19 cellular contexts compared by ENCODE assay signal in the genomic region with DNA sequence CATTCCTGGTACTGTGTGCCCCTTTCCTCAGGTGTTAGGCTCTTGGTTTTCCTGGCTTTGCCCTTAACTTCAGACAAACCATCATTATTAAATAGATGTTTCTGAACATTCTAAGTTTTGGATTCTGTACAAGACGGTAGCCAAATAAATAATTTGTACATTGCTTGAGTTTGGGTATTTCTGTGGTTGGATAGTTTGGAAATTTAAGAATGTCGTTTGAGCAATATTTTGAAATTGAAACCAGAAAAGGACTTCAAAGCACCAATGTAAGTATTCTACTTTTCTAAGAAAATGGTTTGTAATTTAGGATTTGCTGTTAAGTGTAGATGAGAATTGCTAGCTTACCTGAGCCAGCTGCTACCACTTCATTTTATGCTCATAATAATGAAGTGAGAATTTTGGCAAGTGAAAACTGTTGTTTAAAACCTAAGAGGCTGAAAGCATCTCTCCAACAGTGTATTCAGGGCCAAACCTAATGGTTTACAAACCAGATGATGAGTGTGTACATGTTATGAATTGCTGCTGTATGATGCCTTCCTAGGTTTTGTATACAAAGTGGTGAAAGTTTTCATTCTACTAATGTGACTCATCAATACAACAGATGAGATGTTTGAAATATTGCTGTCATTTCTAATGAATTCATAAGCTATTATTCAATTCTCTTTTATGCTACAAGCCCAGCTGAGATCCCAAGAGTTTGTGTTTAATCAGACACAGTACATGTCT.
DNase-seq lines count a peak whose midpoint lies in the region; TF ChIP-seq lines count a peak whose summit lies in the region.
"Had no signal": no experiment of that assay in that cellular context is flagged by ENCODE, and none has a peak within 500 bp of the region (broad histone marks: within the 10 kb centered on the region; RNA-seq: fewer than 3 reads in every experiment).

No MANE protein-coding gene starts in this region.

- peaks cover 6% of the 10 kb centered on the region for H3K9me3 Mint-ChIP-seq in activated CD4-positive, alpha-beta memory T cell treated with anti-CD3 and anti-CD28 coated beads, Interleukin-2, amount 10 ng/mL, durations not matched to agents 7 days and 5 days
- H3K9me3 Mint-ChIP-seq in endothelial cell (ENCODE audit: unreplicated experiment): no peaks in the 10 kb centered on the region
- H3K9me3 Mint-ChIP-seq: activated naive CD4-positive, alpha-beta T cell treated with anti-CD3 and anti-CD28 coated beads, Interleukin-2, amount 50 U/mL, for 24 hours had no signal

- H3K9ac ChIP-seq in mammary epithelial cell (ENCODE audit: insufficient read depth, low read length) (no peak overlapping the region), fibroblast of lung (ENCODE audit: insufficient read depth, low read length) (no peak overlapping the region)

- H3K27me3 Mint-ChIP-seq in activated CD4-positive, alpha-beta memory T cell treated with anti-CD3 and anti-CD28 coated beads, Interleukin-2, amount 10 ng/mL, durations not matched to agents 7 days and 5 days: no peaks in the 10 kb centered on the region
- H3K27me3 Mint-ChIP-seq in endothelial cell (ENCODE audit: unreplicated experiment): no peaks in the 10 kb centered on the region
- H3K27me3 Mint-ChIP-seq: activated naive CD4-positive, alpha-beta T cell treated with anti-CD3 and anti-CD28 coated beads, Interleukin-2, amount 50 U/mL, for 24 hours; CD4-positive, CD25-positive, alpha-beta regulatory T cell had no signal

- H3K4me1 ChIP-seq in mammary epithelial cell (ENCODE audit: insufficient read depth, low read length): no peaks in the 10 kb centered on the region
- no peaks in the 10 kb centered on the region for H3K4me1 ChIP-seq in breast epithelium
- peaks cover 2% of the 10 kb centered on the region for H3K4me1 ChIP-seq in fibroblast of lung (ENCODE audit: control insufficient read depth, extremely low read depth, insufficient read depth, low read length)
- H3K4me1 ChIP-seq: A549, gastroesophageal sphincter had no signal

- BruUV-seq in mammary epithelial cell (replicated peaks; lab: Mats Ljungman, UMichigan): no TSS peak

- H3K4me3 Mint-ChIP-seq in activated CD4-positive, alpha-beta memory T cell treated with anti-CD3 and anti-CD28 coated beads, Interleukin-2, amount 10 ng/mL, durations not matched to agents 7 days and 5 days: no peak overlapping the region
- no peak overlapping the region for H3K4me3 Mint-ChIP-seq in endothelial cell (ENCODE audit: unreplicated experiment)
- H3K4me3 Mint-ChIP-seq: activated naive CD4-positive, alpha-beta T cell treated with anti-CD3 and anti-CD28 coated beads, Interleukin-2, amount 50 U/mL, for 24 hours; CD4-positive, CD25-positive, alpha-beta regulatory T cell had no signal

- dilution Hi-C loops in mammary epithelial cell (cut with HindIII; ENCODE audit: low sequenced_read_pairs): no loop called here

- POLR2A ChIA-PET in activated CD4-positive, alpha-beta memory T cell treated with anti-CD3 and anti-CD28 coated beads, Interleukin-2, amount 10 ng/mL, durations not matched to agents 7 days and 5 days (lab: Charles Lee): no interaction called here

- no peak overlapping the region for H3K4me2 ChIP-seq in mammary epithelial cell (ENCODE audit: insufficient read depth, low read depth, low read length)
- H3K4me2 ChIP-seq in fibroblast of lung (ENCODE audit: extremely low read depth, insufficient read depth, low read length): peak overlapping the region; percentile 60
- H3K4me2 ChIP-seq: A549 had no signal

- H3K27ac Mint-ChIP-seq in activated CD4-positive, alpha-beta memory T cell treated with anti-CD3 and anti-CD28 coated beads, Interleukin-2, amount 10 ng/mL, durations not matched to agents 7 days and 5 days: no peak overlapping the region
- no peak overlapping the region for H3K27ac Mint-ChIP-seq in endothelial cell (ENCODE audit: unreplicated experiment)
- H3K27ac Mint-ChIP-seq: activated naive CD4-positive, alpha-beta T cell treated with anti-CD3 and anti-CD28 coated beads, Interleukin-2, amount 50 U/mL, for 24 hours; CD4-positive, CD25-positive, alpha-beta regulatory T cell had no signal

- intact Hi-C loops in mammary epithelial cell (cut with micrococcal nuclease) (no loop called here), breast epithelium (cut with DNase I; ENCODE audit: low total_unique reads) (no loop called here)

- no peaks in the 10 kb centered on the region for H3K36me3 Mint-ChIP-seq in activated CD4-positive, alpha-beta memory T cell treated with anti-CD3 and anti-CD28 coated beads, Interleukin-2, amount 10 ng/mL, durations not matched to agents 7 days and 5 days (ENCODE audit: low read depth)
- no peaks in the 10 kb centered on the region for H3K36me3 Mint-ChIP-seq in endothelial cell (ENCODE audit: low read depth, unreplicated experiment)
- H3K36me3 Mint-ChIP-seq: activated naive CD4-positive, alpha-beta T cell treated with anti-CD3 and anti-CD28 coated beads, Interleukin-2, amount 50 U/mL, for 24 hours; CD4-positive, CD25-positive, alpha-beta regulatory T cell had no signal

- H3K27ac ChIP-seq in mammary epithelial cell (ENCODE audit: insufficient read depth, low read depth, low read length) (no peak overlapping the region), breast epithelium (no peak overlapping the region), fibroblast of lung (ENCODE audit: insufficient read depth, low read length) (peak overlapping the region; percentile 23)
- H3K27ac ChIP-seq: A549, gastroesophageal sphincter had no signal

- H3K79me2 ChIP-seq in mammary epithelial cell (ENCODE audit: insufficient read depth, low read length): no peaks in the 10 kb centered on the region
- H3K79me2 ChIP-seq in fibroblast of lung (ENCODE audit: control insufficient read depth, insufficient read depth, low read length): no peaks in the 10 kb centered on the region

- WGBS in mammary epithelial cell (ENCODE audit: low coverage, missing lambda C conversion rate): 50% methylated on average over 2 of the region's 2 CpGs

- no peaks in the 10 kb centered on the region for H3K36me3 ChIP-seq in mammary epithelial cell (ENCODE audit: insufficient read depth, low read length)
- no peaks in the 10 kb centered on the region for H3K36me3 ChIP-seq in breast epithelium
- no peaks in the 10 kb centered on the region for H3K36me3 ChIP-seq in fibroblast of lung (ENCODE audit: control insufficient read depth, insufficient read depth, low read length)
- H3K36me3 ChIP-seq: gastroesophageal sphincter had no signal

- no peaks in the 10 kb centered on the region for H3K4me1 Mint-ChIP-seq in activated CD4-positive, alpha-beta memory T cell treated with anti-CD3 and anti-CD28 coated beads, Interleukin-2, amount 10 ng/mL, durations not matched to agents 7 days and 5 days
- no peaks in the 10 kb centered on the region for H3K4me1 Mint-ChIP-seq in endothelial cell (ENCODE audit: unreplicated experiment)
- H3K4me1 Mint-ChIP-seq: activated naive CD4-positive, alpha-beta T cell treated with anti-CD3 and anti-CD28 coated beads, Interleukin-2, amount 50 U/mL, for 24 hours had no signal

- no peak overlapping the region for H3K4me3 ChIP-seq in mammary epithelial cell (replicated peaks in 1 of 3; ENCODE audit: insufficient read depth in 1 of 3, low read depth in 2 of 3, low read length in 3 of 3)
- H3K4me3 ChIP-seq in breast epithelium: no peak overlapping the region
- peak overlapping the region in 1 of 4 experiments; percentile 13 for H3K4me3 ChIP-seq in fibroblast of lung (replicated peaks in 1 of 4; ENCODE audit: control extremely low read depth in 1 of 4, insufficient read depth in 1 of 4, low read depth in 3 of 4, low read length in 4 of 4)
- H3K4me3 ChIP-seq: A549, gastroesophageal sphincter had no signal

- TF ChIP-seq POLR2A in breast epithelium (IDR thresholded peaks at IDR 0.05): no peak

- TF ChIP-seq CTCF in mammary epithelial cell (conservative IDR thresholded peaks at IDR 0.05 in 1 of 2, IDR thresholded peaks at IDR 0.05 in 1 of 2; ENCODE audit: extremely low read depth in 1 of 2, insufficient read depth in 1 of 2, low read depth in 1 of 2, low read length in 2 of 2): no peak
- no peak for TF ChIP-seq CTCF in breast epithelium (IDR thresholded peaks at IDR 0.05)
- no peak for TF ChIP-seq CTCF in fibroblast of lung (conservative IDR thresholded peaks at IDR 0.05 in 1 of 2, IDR thresholded peaks at IDR 0.05 in 1 of 2; ENCODE audit: low read depth in 1 of 2, low read length in 2 of 2)
- no peak for TF ChIP-seq CTCF in endothelial cell (IDR thresholded peaks at IDR 0.05; ENCODE audit: unreplicated experiment)

- H2AFZ ChIP-seq in mammary epithelial cell (ENCODE audit: low read depth, low read length): no peak overlapping the region
- no peak overlapping the region for H2AFZ ChIP-seq in fibroblast of lung (ENCODE audit: low read length)

- H3K27me3 ChIP-seq in mammary epithelial cell (ENCODE audit: insufficient read depth, low read length) (no peaks in the 10 kb centered on the region), breast epithelium (no peaks in the 10 kb centered on the region), fibroblast of lung (ENCODE audit: control insufficient read depth, insufficient read depth, low read length) (no peaks in the 10 kb centered on the region)
- H3K27me3 ChIP-seq: gastroesophageal sphincter had no signal

- in situ Hi-C loops in mammary epithelial cell (cut with MboI; ENCODE audit: low sequenced_read_pairs in 2 of 2): no loop called here

- DNase-seq in mammary epithelial cell (peak; percentile 4), breast epithelium (ENCODE audit: low spot score in 2 of 2) (no peak), NCI-H2107 treated with DMSO at 0.1 percent for 48 hours (lab: John Stamatoyannopoulos, UW; ENCODE audit: unreplicated experiment) (peak; percentile 62), fibroblast of lung (ENCODE audit: low read depth in 2 of 2) (peak; percentile 30 to 73), endothelial cell (ENCODE audit: low spot score) (no peak), activated gamma-delta T cell treated with Interleukin-2 at 50 U/mL for 16 hours (no peak), SKM-1 (lab: John Stamatoyannopoulos, UW; ENCODE audit: unreplicated experiment) (no peak)
- no peak for DNase-seq in activated CD4-positive, alpha-beta memory T cell treated with anti-CD3 and anti-CD28 coated beads, Interleukin-2, amount 10 ng/mL, durations not matched to agents 7 days and 5 days
- DNase-seq: activated CD4-positive, alpha-beta T cell treated with anti-CD3 and anti-CD28 coated beads for 1 hour; CD4-positive, CD25-positive, alpha-beta regulatory T cell; H7; kidney; NCI-H1048; NCI-H2171 treated with DMSO at 0.1 percent for 48 hours; NCI-H526; Right ventricle myocardium superior had no signal

- H4K20me1 ChIP-seq in mammary epithelial cell (ENCODE audit: insufficient read depth, low read length): no peaks in the 10 kb centered on the region
- H4K20me1 ChIP-seq in fibroblast of lung (ENCODE audit: control insufficient read depth, extremely low read depth, insufficient read depth, low read length): no peaks in the 10 kb centered on the region

- CTCF ChIA-PET in mammary epithelial cell (lab: Charles Lee; ENCODE audit: low non-redundant PET): no interaction called here
- CTCF ChIA-PET in activated CD4-positive, alpha-beta memory T cell treated with anti-CD3 and anti-CD28 coated beads, Interleukin-2, amount 10 ng/mL, durations not matched to agents 7 days and 5 days (lab: Charles Lee): no interaction called here

- H3K9me3 ChIP-seq in mammary epithelial cell (replicated peaks; ENCODE audit: insufficient read depth, low read length): peaks cover 5% of the 10 kb centered on the region
- H3K9me3 ChIP-seq in breast epithelium: peaks cover 0 to 4% of the 10 kb centered on the region in 2 donors
- H3K9me3 ChIP-seq in fibroblast of lung (ENCODE audit: control insufficient read depth, insufficient read depth, low read depth, low read length): no peaks in the 10 kb centered on the region
- H3K9me3 ChIP-seq: A549, gastroesophageal sphincter had no signal

Comparison
In these comparisons a context has a peak if more than half of its experiments do, and no peak if none do; other contexts are left out.
1. DNase-seq: peak in mammary epithelial cell (single experiment), NCI-H2107 treated with DMSO at 0.1 percent for 48 hours (single experiment) and fibroblast of lung (2 of 2); none in breast epithelium (0 of 2), activated CD4-positive, alpha-beta memory T cell treated with anti-CD3 and anti-CD28 coated beads, Interleukin-2, amount 10 ng/mL, durations not matched to agents 7 days and 5 days (single experiment), endothelial cell (single experiment), activated gamma-delta T cell treated with Interleukin-2 at 50 U/mL for 16 hours (single experiment) and SKM-1 (single experiment).